ENCODE assay signal across 17 cellular contexts in the genomic region with DNA sequence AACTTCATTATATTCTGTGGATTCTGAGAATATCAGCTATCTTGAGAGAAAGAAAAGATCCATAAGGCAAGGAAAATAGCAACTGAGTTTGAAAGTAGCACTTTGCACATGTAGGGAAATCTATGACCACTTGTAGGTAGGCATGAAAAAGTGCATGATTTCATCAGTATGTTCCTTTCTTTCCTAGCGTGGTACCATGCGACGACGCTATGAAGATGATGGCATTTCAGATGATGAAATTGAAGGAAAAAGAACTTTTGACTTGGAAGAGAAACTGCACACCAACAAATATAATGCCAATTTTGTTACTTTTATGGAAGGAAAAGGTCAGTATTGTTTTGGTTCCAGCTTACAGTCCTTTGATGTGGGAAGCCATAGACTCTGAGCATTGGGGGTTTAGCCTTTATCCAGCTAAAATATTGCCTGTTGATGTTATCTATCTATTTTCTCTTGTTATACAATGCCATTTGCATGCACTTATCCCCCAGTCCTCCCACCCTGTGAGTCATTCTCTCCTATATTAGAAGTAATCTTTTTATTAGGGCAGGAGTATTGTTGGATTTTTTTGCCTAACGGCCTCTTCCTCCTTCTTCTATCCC.
A peak's percentile ranks its signal among the peaks of the same experiment; 100 is the strongest.
DNase-seq lines count a peak whose midpoint lies in the region; ATAC-seq and TF ChIP-seq lines count a peak whose summit lies in the region.
"Had no signal": no experiment of that assay in that cellular context is flagged by ENCODE, and none has a peak within 500 bp of the region (broad histone marks: within the 10 kb centered on the region; RNA-seq: fewer than 3 reads in every experiment).

No MANE protein-coding gene starts in this region.

- H2BK120ac ChIP-seq in IMR-90 (ENCODE audit: low read depth, low read length) = 0 out of 2 replicates have a peak overlapping the region, but pooled peaks have one; percentile 17

- no peak overlapping the region for H3K4ac ChIP-seq in IMR-90 (ENCODE audit: low read depth, low read length)

- H2BK20ac ChIP-seq in IMR-90 (ENCODE audit: low read depth, low read length) = no peak overlapping the region

- H4K91ac ChIP-seq in IMR-90 (ENCODE audit: insufficient read depth, low read depth, low read length) = no peak overlapping the region

- H3K79me1 ChIP-seq in IMR-90 (ENCODE audit: low read depth in 1 of 2, low read length in 2 of 2) = peaks cover 20 to 60% of the 10 kb centered on the region in 2 experiments

- peaks cover 17% of the 10 kb centered on the region for H3K36me3 ChIP-seq in IMR-90 (ENCODE audit: control insufficient read depth, insufficient read depth, low read length)

- H3K23ac ChIP-seq in IMR-90 (ENCODE audit: low read depth, low read length) = peak overlapping the region; percentile 6; the same call in 1 of the 2 replicates

- POLR2A ChIA-PET in IMR-90 (lab: Charles Lee; ENCODE audit: unreplicated experiment) = interaction anchor here (0.6 kb wide), 1 partner anchor 13 kb away, joined by 3 read pairs; no protein-coding TSS in a partner anchor

- no peak overlapping the region for H3K18ac ChIP-seq in IMR-90 (ENCODE audit: low read depth, low read length)

- no peak for TF ChIP-seq RAD21 in IMR-90 (IDR thresholded peaks at IDR 0.05; ENCODE audit: low read length)

- no peak overlapping the region for H4K8ac ChIP-seq in IMR-90 (ENCODE audit: low read depth in 2 of 2, low read length in 2 of 2)

- dilution Hi-C loops in IMR-90 (cut with HindIII; ENCODE audit: low sequenced_read_pairs, unreplicated experiment) = no loop called here

- H4K5ac ChIP-seq in IMR-90 (ENCODE audit: low read depth, low read length) = no peak overlapping the region

- ATAC-seq in IMR-90 (ENCODE audit: low read depth) (no peak), GM19395 (IDR thresholded peaks at IDR 0.05; ENCODE audit: unreplicated experiment) (no peak), HG02884 (IDR thresholded peaks at IDR 0.05; ENCODE audit: unreplicated experiment) (no peak)
- ATAC-seq: CD8-positive, alpha-beta T cell; Right ventricle myocardium inferior had no signal

- no peak for TF ChIP-seq POLR2A in IMR-90 (IDR thresholded peaks at IDR 0.05; ENCODE audit: low read depth, low read length)

- no peak overlapping the region for H2BK5ac ChIP-seq in IMR-90 (ENCODE audit: low read depth, low read length, poor library complexity, severe bottlenecking)

- BruUV-seq in IMR-90 (replicated peaks; lab: Mats Ljungman, UMichigan) = no TSS peak

- H3K14ac ChIP-seq in IMR-90 (replicated peaks; ENCODE audit: low read depth, low read length) = no peak overlapping the region

- peaks cover 41% of the 10 kb centered on the region for H4K20me1 ChIP-seq in IMR-90 (ENCODE audit: insufficient read depth, low read length)

- no peaks in the 10 kb centered on the region for H3K27me3 ChIP-seq in IMR-90 (ENCODE audit: control insufficient read depth, insufficient read depth, low read length)

- peaks cover 14% of the 10 kb centered on the region; the same call in 1 of the 2 replicates for H3K9me1 ChIP-seq in IMR-90 (ENCODE audit: insufficient read depth, low read length)

- no peak overlapping the region for H2AFZ ChIP-seq in IMR-90 (replicated peaks; ENCODE audit: low read length, poor library complexity)
- H2AFZ ChIP-seq: GM23248, PC-9 had no signal

- no peak overlapping the region for H3K4me3 ChIP-seq in IMR-90 (ENCODE audit: insufficient read depth, low read depth, low read length)
- no peak overlapping the region for H3K4me3 ChIP-seq in fibroblast of the aortic adventitia (ENCODE audit: low read depth, low read length)
- H3K4me3 ChIP-seq: GM23248, PC-9 had no signal

- H2AK9ac ChIP-seq in IMR-90 (replicated peaks; ENCODE audit: low read depth, low read length, poor library complexity) = no peak overlapping the region

- no peak overlapping the region for H3K27ac ChIP-seq in IMR-90 (ENCODE audit: insufficient read depth, low read length)
- H3K27ac ChIP-seq: GM23248, KMS-11, PC-9 had no signal

- H3K4me1 ChIP-seq in IMR-90 (ENCODE audit: control insufficient read depth, insufficient read depth, low read length) = peaks cover 9% of the 10 kb centered on the region

- no peaks in the 10 kb centered on the region for H3K9me3 ChIP-seq in IMR-90 (ENCODE audit: control insufficient read depth, insufficient read depth, low read length)

- CTCF ChIA-PET in IMR-90 (lab: Yijun Ruan, JAX) = interaction anchor here (1.0 kb wide), 1 partner anchor 203 kb away, joined by 4 read pairs; no protein-coding TSS in a partner anchor

- TF ChIP-seq CTCF in IMR-90 (conservative IDR thresholded peaks at IDR 0.05; ENCODE audit: low read depth, low read length) (no peak), fibroblast of the aortic adventitia (IDR thresholded peaks at IDR 0.05; ENCODE audit: insufficient read depth, low read length) (no peak)

- no peak overlapping the region for H2BK15ac ChIP-seq in IMR-90 (ENCODE audit: low read depth, low read length)

- H3K4me2 ChIP-seq in IMR-90 (ENCODE audit: low read depth, low read length) = no peak overlapping the region
- H3K4me2 ChIP-seq: KMS-11, PC-9 had no signal

- WGBS in IMR-90 (ENCODE audit: extremely low coverage in 2 of 2, insufficient read length in 1 of 2), 2 experiments = no CpG with 5 or more reads among the region's 5 CpGs

- peak overlapping the region; percentile 71; the same call in 1 of the 2 replicates for H2AK5ac ChIP-seq in IMR-90 (ENCODE audit: low read depth, low read length)

- intact Hi-C loops in IMR-90 (cut with micrococcal nuclease) = loop anchor here (2.0 to 10.0 kb wide), 2 partner anchors 55 to 59 kb away; no protein-coding TSS in a partner anchor

- DNase-seq in EL (peak; percentile 12), IMR-90 (no peak), SW480 (ENCODE audit: low spot score) (peak; percentile 95), fibroblast of the aortic adventitia (ENCODE audit: low read depth) (peak; percentile 49), amygdala (lab: John Stamatoyannopoulos, UW) (no peak), mucosa of gallbladder (ENCODE audit: low spot score) (no peak)
- DNase-seq: CD8-positive, alpha-beta T cell; GM23248; HFFc6; NCI-H1105 treated with DMSO at 0.1 percent for 48 hours; NCI-H187; NCI-H69; PC-9 had no signal

- in situ Hi-C loops in IMR-90 (cut with MboI; ENCODE audit: low sequenced_read_pairs) = no loop called here

- no peak overlapping the region for H3K9ac ChIP-seq in IMR-90 (ENCODE audit: low read depth, low read length)
- H3K9ac ChIP-seq: GM23248, KMS-11 had no signal

- H3K56ac ChIP-seq in IMR-90 (ENCODE audit: extremely low read depth, insufficient read depth, low read length) = no peak overlapping the region

TF ChIP-seq in IMR-90, 13 proteins besides CTCF, POLR2A, EP300 and RAD21:
- no peak for TF ChIP-seq ELK1 (IDR thresholded peaks at IDR 0.05; ENCODE audit: borderline replicate concordance, low read depth, low read length)
- TF ChIP-seq RCOR1 (IDR thresholded peaks at IDR 0.05; ENCODE audit: insufficient replicate concordance, low read length) = no peak
- no peak for TF ChIP-seq NFE2L2 (IDR thresholded peaks at IDR 0.05; ENCODE audit: low read depth, low read length)
- TF ChIP-seq FOS (IDR thresholded peaks at IDR 0.05; ENCODE audit: low read depth, low read length) = no peak
- TF ChIP-seq, protein P1, sequence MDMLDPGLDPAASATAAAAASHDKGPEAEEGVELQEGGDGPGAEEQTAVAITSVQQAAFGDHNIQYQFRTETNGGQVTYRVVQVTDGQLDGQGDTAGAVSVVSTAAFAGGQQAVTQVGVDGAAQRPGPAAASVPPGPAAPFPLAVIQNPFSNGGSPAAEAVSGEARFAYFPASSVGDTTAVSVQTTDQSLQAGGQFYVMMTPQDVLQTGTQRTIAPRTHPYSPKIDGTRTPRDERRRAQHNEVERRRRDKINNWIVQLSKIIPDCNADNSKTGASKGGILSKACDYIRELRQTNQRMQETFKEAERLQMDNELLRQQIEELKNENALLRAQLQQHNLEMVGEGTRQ (IDR thresholded peaks at IDR 0.05; ENCODE audit: low read depth, low read length) = no peak
- TF ChIP-seq SMC3 (IDR thresholded peaks at IDR 0.05; ENCODE audit: low read depth, low read length) = no peak
- TF ChIP-seq RFX5 (IDR thresholded peaks at IDR 0.05; ENCODE audit: low read depth, low read length) = no peak
- no peak for TF ChIP-seq CHD1 (IDR thresholded peaks at IDR 0.05; ENCODE audit: low read depth, low read length)
- TF ChIP-seq MAFK (IDR thresholded peaks at IDR 0.05; ENCODE audit: low read depth, low read length) = no peak

Comparison
In these comparisons a context has a peak if more than half of its experiments do, and no peak if none do; other contexts are left out.
1. DNase-seq: peak in EL (single experiment), SW480 (single experiment) and fibroblast of the aortic adventitia (single experiment); none in IMR-90 (single experiment), amygdala (0 of 56) and mucosa of gallbladder (single experiment).